ENCODE assay signal across 26 cellular contexts in genomic region chr5:7770436-7770835, GRCh38.
"Had no signal": no experiment of that assay in that cellular context is flagged by ENCODE, and none has a peak within 500 bp of the region (broad histone marks: within the 10 kb centered on the region; RNA-seq: fewer than 3 reads in every experiment).

No MANE protein-coding gene starts in this region.

- H3K4me3 Mint-ChIP-seq: mesothelial cell of epicardium; natural killer cell treated with Interleukin-12 subunit alpha and Interleukin-12 subunit beta and Interleukin-15 and Interleukin-18, amount 100 ng/mL, for 72 hours; stimulated activated effector memory CD8-positive, alpha-beta T cell treated with anti-CD3 and anti-CD28 coated beads, Interleukin-12 subunit alpha, Interleukin-12 subunit beta, amount 100 ng/mL, for 72 hours; stimulated activated naive CD8-positive, alpha-beta T cell treated with anti-CD3 and anti-CD28 coated beads, Interleukin-15, Interleukin-2, amounts not matched to agents 100 ng/mL and 50 ng/mL, for 24 hours; type B pancreatic cell had no signal

- H3K9me3 ChIP-seq: heart right ventricle, left ventricle myocardium inferior, pancreas, prostate gland, spleen, suprapubic skin, tibial nerve, uterus had no signal

- DNase-seq: heart right ventricle; kidney glomerular epithelial cell; left ventricle myocardium inferior; mesendoderm; naive B cell; nucleus accumbens; pancreas; posterior cingulate gyrus; retina; right cardiac atrium; small intestine; spleen; stimulated activated CD4-positive, alpha-beta T cell treated with anti-CD3 and anti-CD28 coated beads, Interleukin-4, amount 100 ng/mL, for 24 hours; stimulated activated naive CD4-positive, alpha-beta T cell; uterus had no signal

- H2AFZ ChIP-seq: hepatocyte had no signal

- H3K27ac Mint-ChIP-seq: mesothelial cell of epicardium; naive B cell; natural killer cell treated with Interleukin-12 subunit alpha and Interleukin-12 subunit beta and Interleukin-15 and Interleukin-18, amount 100 ng/mL, for 72 hours; stimulated activated effector memory CD8-positive, alpha-beta T cell treated with anti-CD3 and anti-CD28 coated beads, Interleukin-12 subunit alpha, Interleukin-12 subunit beta, amount 100 ng/mL, for 72 hours; stimulated activated naive CD8-positive, alpha-beta T cell treated with anti-CD3 and anti-CD28 coated beads, Interleukin-15, Interleukin-2, amounts not matched to agents 100 ng/mL and 50 ng/mL, for 24 hours; type B pancreatic cell had no signal

- ATAC-seq: heart right ventricle; natural killer cell treated with Interleukin-12 subunit alpha and Interleukin-12 subunit beta and Interleukin-15 and Interleukin-18, amount 100 ng/mL, for 72 hours; pancreas; right cardiac atrium; sciatic nerve; stimulated activated effector memory CD8-positive, alpha-beta T cell treated with anti-CD3 and anti-CD28 coated beads, Interleukin-12 subunit alpha, Interleukin-12 subunit beta, amount 100 ng/mL, for 72 hours had no signal

- H3K4me1 ChIP-seq: heart right ventricle, left ventricle myocardium inferior, pancreas, prostate gland, spleen, suprapubic skin, tibial nerve, uterus had no signal

- H3K9me3 Mint-ChIP-seq: mesothelial cell of epicardium; naive B cell; natural killer cell treated with Interleukin-12 subunit alpha and Interleukin-12 subunit beta and Interleukin-15 and Interleukin-18, amount 100 ng/mL, for 72 hours; stimulated activated effector memory CD8-positive, alpha-beta T cell treated with anti-CD3 and anti-CD28 coated beads, Interleukin-12 subunit alpha, Interleukin-12 subunit beta, amount 100 ng/mL, for 72 hours; stimulated activated naive CD8-positive, alpha-beta T cell treated with anti-CD3 and anti-CD28 coated beads, Interleukin-15, Interleukin-2, amounts not matched to agents 100 ng/mL and 50 ng/mL, for 24 hours; type B pancreatic cell had no signal

- H3K4me2 ChIP-seq: hepatocyte had no signal

- H3K4me1 Mint-ChIP-seq: naive B cell; stimulated activated effector memory CD8-positive, alpha-beta T cell treated with anti-CD3 and anti-CD28 coated beads, Interleukin-12 subunit alpha, Interleukin-12 subunit beta, amount 100 ng/mL, for 72 hours had no signal

- H3K36me3 Mint-ChIP-seq: mesothelial cell of epicardium; naive B cell; natural killer cell treated with Interleukin-12 subunit alpha and Interleukin-12 subunit beta and Interleukin-15 and Interleukin-18, amount 100 ng/mL, for 72 hours; stimulated activated effector memory CD8-positive, alpha-beta T cell treated with anti-CD3 and anti-CD28 coated beads, Interleukin-12 subunit alpha, Interleukin-12 subunit beta, amount 100 ng/mL, for 72 hours; type B pancreatic cell had no signal

- H3K27ac ChIP-seq: heart right ventricle, hepatocyte, left ventricle myocardium inferior, pancreas, spleen, suprapubic skin, tibial nerve, uterus had no signal

- H3K27me3 ChIP-seq: hepatocyte, pancreas, suprapubic skin, tibial nerve, uterus had no signal

- H3K4me3 ChIP-seq: heart right ventricle, hepatocyte, left ventricle myocardium inferior, lung, pancreas, prostate gland, spleen, suprapubic skin, tibial nerve, uterus had no signal

- H3K36me3 ChIP-seq: heart right ventricle, left ventricle myocardium inferior, pancreas, prostate gland, spleen, suprapubic skin, tibial nerve, uterus had no signal
